Comparison of ENCODE assay signal across 2 cellular contexts in genomic region chr18:51006061-51006818, GRCh38.
TF ChIP-seq lines count a peak whose summit lies in the region.

No MANE protein-coding gene starts in this region.

TF ChIP-seq in HEK293, 187 proteins besides CTCF, POLR2A, EP300 and RAD21 (continues in another document):
- TF ChIP-seq SCRT2 (tag by site-specific recombination; IDR thresholded peaks at IDR 0.05) (peak; percentile 90), MZF1 (tag by site-specific recombination; IDR thresholded peaks at IDR 0.05; ENCODE audit: borderline replicate concordance) (no peak), SCRT1 (tag by site-specific recombination; IDR thresholded peaks at IDR 0.05; ENCODE audit: borderline replicate concordance) (peak; percentile 88), ZNF670 (tag by site-specific recombination; IDR thresholded peaks at IDR 0.05; ENCODE audit: low read depth) (no peak), PRDM6 (tag by site-specific recombination; IDR thresholded peaks at IDR 0.05) (no peak), ZNF274 (IDR thresholded peaks at IDR 0.05; ENCODE audit: low read length) (no peak), ZNF274 (tag by site-specific recombination; IDR thresholded peaks at IDR 0.05; ENCODE audit: borderline replicate concordance) (no peak), ZNF362 (tag by site-specific recombination; IDR thresholded peaks at IDR 0.05) (no peak), ZNF112 (tag by site-specific recombination; IDR thresholded peaks at IDR 0.05) (no peak), ZNF843 (tag by site-specific recombination; IDR thresholded peaks at IDR 0.05) (no peak), ZNF311 (tag by site-specific recombination; IDR thresholded peaks at IDR 0.05; ENCODE audit: borderline replicate concordance) (no peak), ZNF747 (tag by site-specific recombination; IDR thresholded peaks at IDR 0.05) (no peak), ELK4 (IDR thresholded peaks at IDR 0.05; ENCODE audit: borderline replicate concordance, low read depth, low read length) (no peak), ZBTB10 (tag by site-specific recombination; IDR thresholded peaks at IDR 0.05) (no peak)

TF ChIP-seq in K562, 482 proteins besides CTCF, POLR2A, EP300 and RAD21:
- no peak for TF ChIP-seq ATF6 (CRISPR knock-in tag; IDR thresholded peaks at IDR 0.05)
- TF ChIP-seq POLR2AphosphoS5 (IDR thresholded peaks at IDR 0.05; ENCODE audit: control insufficient read depth, insufficient read depth, low read depth, low read length), result no peak
- no peak for TF ChIP-seq MBD2 (IDR thresholded peaks at IDR 0.05; ENCODE audit: borderline replicate concordance, low read depth)
- TF ChIP-seq ZNF584 (CRISPR knock-in tag; IDR thresholded peaks at IDR 0.05; ENCODE audit: low read depth), result no peak
- no peak for TF ChIP-seq HMG20A (CRISPR knock-in tag; conservative IDR thresholded peaks at IDR 0.05)
- TF ChIP-seq CBX3 (IDR thresholded peaks at IDR 0.05; ENCODE audit: borderline replicate concordance in 1 of 2, low read length in 2 of 2), result no peak
- TF ChIP-seq PHF20 (IDR thresholded peaks at IDR 0.05; ENCODE audit: partially characterized antibody), result no peak
- no peak for TF ChIP-seq CHD2 (IDR thresholded peaks at IDR 0.05; ENCODE audit: low read depth, low read length)
- TF ChIP-seq LCOR (CRISPR knock-in tag; IDR thresholded peaks at IDR 0.05), result no peak
- no peak for TF ChIP-seq TSHZ1 (CRISPR knock-in tag; IDR thresholded peaks at IDR 0.05)
- TF ChIP-seq KAT7 (CRISPR knock-in tag; IDR thresholded peaks at IDR 0.05; ENCODE audit: borderline replicate concordance), result no peak
- TF ChIP-seq ZKSCAN3 (CRISPR knock-in tag; IDR thresholded peaks at IDR 0.05), result no peak
- TF ChIP-seq ZNF274 (IDR thresholded peaks at IDR 0.05; ENCODE audit: borderline replicate concordance, low read depth, low read length), result no peak
- no peak for TF ChIP-seq BDP1 (IDR thresholded peaks at IDR 0.05; ENCODE audit: insufficient read depth, insufficient read length)
- TF ChIP-seq NFYB (IDR thresholded peaks at IDR 0.05; ENCODE audit: extremely low read depth, insufficient read length), result no peak
- no peak for TF ChIP-seq SMAD1 (IDR thresholded peaks at IDR 0.05; ENCODE audit: low read depth, low read length, partially characterized antibody)
- TF ChIP-seq ZNF407 (IDR thresholded peaks at IDR 0.05; ENCODE audit: low read depth), result no peak
- no peak for TF ChIP-seq CSDE1 (IDR thresholded peaks at IDR 0.05)
- TF ChIP-seq MECOM (CRISPR knock-in tag; IDR thresholded peaks at IDR 0.05), result no peak
